ENCODE assay signal across 1 cellular context in genomic region chr16:75095637-75096036, GRCh38.
TF ChIP-seq lines count a peak whose summit lies in the region.

No MANE protein-coding gene starts in this region.

TF ChIP-seq in GM23338, 12 proteins besides CTCF, POLR2A, EP300 and RAD21 (continued from another document):
- TF ChIP-seq STAT1 (IDR thresholded peaks at IDR 0.05; ENCODE audit: unreplicated experiment) (no peak), EZH2 (IDR thresholded peaks at IDR 0.05; ENCODE audit: low read depth, unreplicated experiment) (no peak), JUNB (IDR thresholded peaks at IDR 0.05; ENCODE audit: unreplicated experiment) (no peak)
